ENCODE assay signal across 33 cellular contexts in genomic region chr5:150173154-150173553, GRCh38. TPM values are rescaled to one million over a fixed set of nuclear protein-coding genes. Genes with fewer than 3 reads are reported as not detected.
"Had no signal": no experiment of that assay in that cellular context is flagged by ENCODE, and none has a peak within 500 bp of the region (broad histone marks: within the 10 kb centered on the region; RNA-seq: fewer than 3 reads in every experiment).

No MANE protein-coding gene starts in this region.

- H3K27me3 ChIP-seq: body of pancreas, SJSA1, upper lobe of left lung had no signal

- H2AFZ ChIP-seq: parathyroid adenoma had no signal

- H3K9ac ChIP-seq: parathyroid adenoma had no signal

- H3K4me1 ChIP-seq: body of pancreas, lower lobe of right lung, parathyroid adenoma, psoas muscle, sigmoid colon, upper lobe of left lung had no signal

- ATAC-seq: activated CD8-positive, alpha-beta T cell treated with anti-CD3 and anti-CD28 coated beads for 36 hours; activated T-cell treated with anti-CD3 and anti-CD28 coated beads, Interleukin-2, amount 50 U/mL, for 4 hours; activated T-helper 17 cell treated with anti-CD3 and anti-CD28 coated beads, Interleukin-2, amount 50 U/mL, for 72 hours; body of pancreas; heart right ventricle; left lobe of liver; lower lobe of right lung had no signal

- H3K4me2 ChIP-seq: smooth muscle cell had no signal

- H3K4me3 ChIP-seq: body of pancreas, esophagus squamous epithelium, heart right ventricle, lower lobe of right lung, psoas muscle, sigmoid colon, SJSA1, smooth muscle cell, suprapubic skin, upper lobe of left lung had no signal

- H3K36me3 ChIP-seq: esophagus squamous epithelium, heart right ventricle, lower lobe of right lung, sigmoid colon, SJSA1, suprapubic skin, upper lobe of left lung had no signal

- DNase-seq: activated B cell treated with CpG ODN at 0.5 μM for 24 hours; activated CD4-positive, alpha-beta T cell treated with anti-CD3 and anti-CD28 coated beads, Interleukin-2, amount 50 U/mL, for 1 hour; activated CD8-positive, alpha-beta T cell treated with anti-CD3 and anti-CD28 coated beads for 36 hours; activated gamma-delta T cell treated with Interleukin-2 at 50 U/mL for 16 hours; activated naive CD4-positive, alpha-beta T cell treated with anti-CD3 and anti-CD28 coated beads, Interleukin-2, amount 50 U/mL, for 16 hours; activated T-cell treated with anti-CD3 and anti-CD28 coated beads, Interleukin-2, amount 50 U/mL, for 4 hours; aorta; body of pancreas; endodermal cell; esophagus squamous epithelium; foreskin melanocyte; heart right ventricle; lower lobe of right lung; mesenchymal stem cell; psoas muscle; sigmoid colon; stimulated activated CD4-positive, alpha-beta T cell treated with anti-CD3 and anti-CD28 coated beads, Interleukin-1b, Interleukin-23, amount 100 ng/mL, for 48 hours; stimulated activated naive CD4-positive, alpha-beta T cell; upper lobe of left lung had no signal

- H3K9me3 ChIP-seq: body of pancreas, esophagus squamous epithelium, heart right ventricle, lower lobe of right lung, psoas muscle, sigmoid colon, SJSA1, suprapubic skin, upper lobe of left lung had no signal

- H3K27ac ChIP-seq: body of pancreas, epithelial cell of prostate, esophagus squamous epithelium, heart right ventricle, lower lobe of right lung, parathyroid adenoma, psoas muscle, sigmoid colon, SJSA1, suprapubic skin, upper lobe of left lung had no signal

RNA-seq across cellular contexts. Expression of gene CDX1, which starts 6.6 kb away (rescaled TPM):
- total RNA-seq: activated B cell treated with CpG ODN at 0.5 μM for 24 hours; activated CD8-positive, alpha-beta T cell treated with anti-CD3 and anti-CD28 coated beads for 36 hours; activated T-helper 17 cell treated with anti-CD3 and anti-CD28 coated beads, Interleukin-2, amount 50 U/mL, for 72 hours; aorta; body of pancreas; endodermal cell; esophagus squamous epithelium; glomerular endothelial cell; lower lobe of right lung; mononuclear cell; psoas muscle; T-helper 2 cell treated with Interferon-gamma antibody and Interleukin-4, amounts not matched to agents 100 ng/mL and 5 ng/mL, for 36 hours had no signal
- polyA plus RNA-seq: neural cell had no signal

RNA-seq across cellular contexts. Expression of gene SLC6A7, which starts 16.7 kb away (rescaled TPM):
- total RNA-seq: activated B cell treated with CpG ODN at 0.5 μM for 24 hours; activated CD8-positive, alpha-beta T cell treated with anti-CD3 and anti-CD28 coated beads for 36 hours; activated T-cell treated with anti-CD3 and anti-CD28 coated beads, Interleukin-2, amount 50 U/mL, for 4 hours; activated T-helper 17 cell treated with anti-CD3 and anti-CD28 coated beads, Interleukin-2, amount 50 U/mL, for 72 hours; aorta; body of pancreas; cardiac septum; chondrocyte; endodermal cell; esophagus squamous epithelium; glomerular endothelial cell; heart right ventricle; kidney epithelial cell; left lobe of liver; lower lobe of right lung; psoas muscle; sigmoid colon; SJSA1; smooth muscle cell; suprapubic skin; T-helper 2 cell treated with Interferon-gamma antibody and Interleukin-4, amounts not matched to agents 100 ng/mL and 5 ng/mL, for 36 hours had no signal
- polyA plus RNA-seq: heart right ventricle, psoas muscle had no signal

RNA-seq across cellular contexts. Expression of gene PDGFRB, which starts 17.5 kb away (rescaled TPM):
- polyA plus RNA-seq: neural cell had no signal
